15 cellular contexts compared by ENCODE assay signal in the genomic region with DNA sequence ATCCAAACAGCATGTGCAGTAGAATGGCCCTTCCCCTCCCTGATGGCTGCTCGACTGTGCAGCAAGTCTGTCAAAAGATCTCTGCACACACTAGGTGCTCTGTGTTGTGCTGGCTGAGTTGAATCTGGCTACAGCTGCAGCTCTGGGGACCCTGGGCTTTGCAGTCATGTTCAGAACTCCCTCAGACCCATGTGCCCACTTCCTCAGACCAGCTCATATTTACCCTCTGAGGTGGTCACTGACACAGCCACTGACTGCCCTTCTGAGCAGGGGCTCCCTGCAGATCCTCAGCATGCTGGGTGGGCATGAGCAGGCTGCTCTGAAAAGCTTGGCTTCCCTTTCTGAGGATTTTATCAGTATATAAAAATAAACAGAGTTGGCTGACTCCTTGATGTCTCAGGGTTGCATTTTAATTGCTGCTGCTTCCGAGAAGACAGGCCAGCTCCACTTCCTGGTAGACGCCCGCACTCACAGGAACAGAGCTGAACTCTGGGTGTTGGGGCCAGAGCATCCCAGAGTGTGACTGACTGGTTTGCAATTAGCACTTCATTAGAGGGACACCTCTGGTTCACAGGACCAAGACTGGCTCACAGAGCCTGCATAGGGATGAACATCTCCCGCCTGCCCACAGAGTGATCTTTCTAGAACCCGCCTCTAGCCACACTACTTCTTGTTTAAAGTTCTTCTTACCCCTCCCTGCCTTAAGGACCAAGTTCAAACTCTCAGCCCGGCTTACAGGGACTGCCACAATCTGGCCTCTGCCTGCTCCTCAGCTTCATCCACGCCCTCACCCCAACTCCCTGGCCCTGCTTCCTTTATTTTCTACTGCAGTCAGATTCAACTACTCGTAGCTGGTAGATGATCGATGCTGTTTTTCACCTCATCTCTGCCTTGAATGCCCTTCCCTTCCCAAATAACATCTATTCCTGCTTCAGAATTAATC.
DNase-seq lines count a peak whose midpoint lies in the region; ATAC-seq and TF ChIP-seq lines count a peak whose summit lies in the region.
"Had no signal": no experiment of that assay in that cellular context is flagged by ENCODE, and none has a peak within 500 bp of the region (broad histone marks: within the 10 kb centered on the region; RNA-seq: fewer than 3 reads in every experiment).

No MANE protein-coding gene starts in this region.

- H3K4me1 ChIP-seq in IMR-90 (ENCODE audit: control insufficient read depth, insufficient read depth, low read length) (peaks cover 36% of the 10 kb centered on the region), muscle layer of duodenum (ENCODE audit: control insufficient read depth in 1 of 2, insufficient read depth in 2 of 2, low read length in 2 of 2) (peaks cover 8 to 21% of the 10 kb centered on the region in 2 donors), uterus (peaks cover 0 to 6% of the 10 kb centered on the region in 2 donors)
- no peaks in the 10 kb centered on the region for H3K4me1 ChIP-seq in effector memory CD4-positive, alpha-beta T cell (ENCODE audit: control insufficient read depth, insufficient read depth, low read length, poor library complexity, severe bottlenecking)

- no peaks in the 10 kb centered on the region for H3K79me1 ChIP-seq in IMR-90 (ENCODE audit: low read depth in 1 of 2, low read length in 2 of 2)

- CTCF ChIA-PET in IMR-90 (lab: Yijun Ruan, JAX): interaction anchor here (0.6 to 1.1 kb wide), 2 partner anchors 25 to 384 kb away, joined by 3 read pairs; no protein-coding TSS in a partner anchor

- H3K56ac ChIP-seq in IMR-90 (ENCODE audit: extremely low read depth, insufficient read depth, low read length): no peak overlapping the region; the same call in 1 of the 2 replicates

- H2BK20ac ChIP-seq in IMR-90 (ENCODE audit: low read depth, low read length): peak overlapping the region; percentile 75

- no peak for TF ChIP-seq CTCF in IMR-90 (conservative IDR thresholded peaks at IDR 0.05; ENCODE audit: low read depth, low read length)
- TF ChIP-seq CTCF in choroid plexus epithelial cell (conservative IDR thresholded peaks at IDR 0.05; ENCODE audit: low read depth, low read length): no peak
- no peak for TF ChIP-seq CTCF in uterus (IDR thresholded peaks at IDR 0.05)

- no peaks in the 10 kb centered on the region for H3K9me3 ChIP-seq in IMR-90 (ENCODE audit: control insufficient read depth, insufficient read depth, low read length)
- no peaks in the 10 kb centered on the region for H3K9me3 ChIP-seq in muscle layer of duodenum (ENCODE audit: control insufficient read depth in 1 of 2, low read length in 2 of 2)
- no peaks in the 10 kb centered on the region for H3K9me3 ChIP-seq in effector memory CD4-positive, alpha-beta T cell (ENCODE audit: control insufficient read depth, low read length)
- H3K9me3 ChIP-seq in uterus: no peaks in the 10 kb centered on the region
- H3K9me3 ChIP-seq: ovary had no signal

- H3K9me1 ChIP-seq in IMR-90 (ENCODE audit: insufficient read depth, low read length): peaks cover 25% of the 10 kb centered on the region

- peak overlapping the region; percentile 95 for H2BK120ac ChIP-seq in IMR-90 (ENCODE audit: low read depth, low read length)

- dilution Hi-C loops in IMR-90 (cut with HindIII; ENCODE audit: low sequenced_read_pairs, unreplicated experiment): no loop called here

- H4K5ac ChIP-seq in IMR-90 (ENCODE audit: low read depth, low read length): peak overlapping the region; percentile 62

- no peaks in the 10 kb centered on the region for H3K36me3 ChIP-seq in IMR-90 (ENCODE audit: control insufficient read depth, insufficient read depth, low read length)
- no peaks in the 10 kb centered on the region for H3K36me3 ChIP-seq in muscle layer of duodenum (ENCODE audit: control insufficient read depth in 1 of 2, insufficient read depth in 2 of 2, low read length in 2 of 2)
- H3K36me3 ChIP-seq in effector memory CD4-positive, alpha-beta T cell (ENCODE audit: control insufficient read depth, insufficient read depth, low read length): no peaks in the 10 kb centered on the region
- H3K36me3 ChIP-seq in uterus: no peaks in the 10 kb centered on the region
- H3K36me3 ChIP-seq: ovary had no signal

- H4K91ac ChIP-seq in IMR-90 (ENCODE audit: insufficient read depth, low read depth, low read length): peak overlapping the region; percentile 80

- peak overlapping the region; percentile 84 for H3K4ac ChIP-seq in IMR-90 (ENCODE audit: low read depth, low read length)

- in situ Hi-C loops in IMR-90 (cut with MboI; ENCODE audit: low sequenced_read_pairs): no loop called here

- peak overlapping the region; percentile 96 for H2AK5ac ChIP-seq in IMR-90 (ENCODE audit: low read depth, low read length)

- H4K8ac ChIP-seq in IMR-90 (ENCODE audit: low read depth in 2 of 2, low read length in 2 of 2): peak overlapping the region; percentile 74 to 79

- no TSS peak for BruUV-seq in IMR-90 (replicated peaks; lab: Mats Ljungman, UMichigan)

- TF ChIP-seq RAD21 in IMR-90 (IDR thresholded peaks at IDR 0.05; ENCODE audit: low read length): no peak

- peak overlapping the region; percentile 9 for H3K4me2 ChIP-seq in IMR-90 (ENCODE audit: low read depth, low read length)

- H3K14ac ChIP-seq in IMR-90 (replicated peaks; ENCODE audit: low read depth, low read length): peak overlapping the region; percentile 87

- intact Hi-C loops in IMR-90 (cut with micrococcal nuclease) (loop anchor here (1.0 kb wide), 1 partner anchor 238 kb away; no protein-coding TSS in a partner anchor), uterus (cut with DNase I; ENCODE audit: low total_unique reads) (no loop called here)

- H2AK9ac ChIP-seq in IMR-90 (replicated peaks; ENCODE audit: low read depth, low read length, poor library complexity): peak overlapping the region; percentile 74

- H4K20me1 ChIP-seq in IMR-90 (ENCODE audit: insufficient read depth, low read length): no peaks in the 10 kb centered on the region; the same call in 1 of the 2 replicates

- TF ChIP-seq POLR2A in IMR-90 (IDR thresholded peaks at IDR 0.05; ENCODE audit: low read depth, low read length) (no peak), uterus (IDR thresholded peaks at IDR 0.05) (no peak)

- H3K18ac ChIP-seq in IMR-90 (ENCODE audit: low read depth, low read length): peak overlapping the region; percentile 48

- POLR2A ChIA-PET in IMR-90 (lab: Charles Lee; ENCODE audit: unreplicated experiment): no interaction called here

- peak overlapping the region; percentile 30 for H2BK5ac ChIP-seq in IMR-90 (ENCODE audit: low read depth, low read length, poor library complexity, severe bottlenecking)

- H3K23ac ChIP-seq in IMR-90 (ENCODE audit: low read depth, low read length): peak overlapping the region; percentile 85

- H3K27me3 ChIP-seq in IMR-90 (ENCODE audit: control insufficient read depth, insufficient read depth, low read length) (peaks cover 3% of the 10 kb centered on the region; the same call in 1 of the 2 replicates), muscle layer of duodenum (ENCODE audit: low read depth, low read length) (no peaks in the 10 kb centered on the region), uterus (no peaks in the 10 kb centered on the region)
- no peaks in the 10 kb centered on the region for H3K27me3 ChIP-seq in effector memory CD4-positive, alpha-beta T cell (replicated peaks; ENCODE audit: control insufficient read depth, insufficient read depth, low read length, poor library complexity, severe bottlenecking)
- H3K27me3 ChIP-seq: ovary had no signal

- peak; percentile 54 for ATAC-seq in IMR-90 (ENCODE audit: low read depth)

- peak overlapping the region; percentile 77; the same call in 2 of the 3 replicates for H2BK15ac ChIP-seq in IMR-90 (ENCODE audit: low read depth, low read length)

- H3K27ac ChIP-seq in IMR-90 (ENCODE audit: insufficient read depth, low read length): peak overlapping the region; percentile 74
- H3K27ac ChIP-seq in muscle layer of duodenum (ENCODE audit: low read length): peak overlapping the region; percentile 64
- H3K27ac ChIP-seq in effector memory CD4-positive, alpha-beta T cell (ENCODE audit: insufficient read depth, low read length, poor library complexity, severe bottlenecking): no peak overlapping the region
- peak overlapping the region in 1 of 2 donors; percentile 67 for H3K27ac ChIP-seq in uterus
- H3K27ac ChIP-seq: ovary had no signal

- peak overlapping the region; percentile 36 for H3K9ac ChIP-seq in IMR-90 (ENCODE audit: low read depth, low read length)

- H2AFZ ChIP-seq in IMR-90 (replicated peaks; ENCODE audit: low read length, poor library complexity): peak overlapping the region; percentile 86

- H3K4me3 ChIP-seq in IMR-90 (ENCODE audit: insufficient read depth, low read depth, low read length) (no peak overlapping the region), choroid plexus epithelial cell (ENCODE audit: low read depth, low read length) (no peak overlapping the region), muscle layer of duodenum (ENCODE audit: low read depth in 1 of 2, low read length in 2 of 2) (no peak overlapping the region), uterus (no peak overlapping the region)
- H3K4me3 ChIP-seq in effector memory CD4-positive, alpha-beta T cell (ENCODE audit: insufficient read depth, low read depth, low read length, poor library complexity, severe bottlenecking): no peak overlapping the region
- H3K4me3 ChIP-seq: ovary had no signal

- 7% methylated on average over 4 of the region's 10 CpGs; no CpG with 5 or more reads in 1 of the 2 experiments for WGBS in IMR-90 (ENCODE audit: extremely low coverage in 2 of 2, insufficient read length in 1 of 2), 2 experiments

- DNase-seq in AG20443 (ENCODE audit: low spot score): peak; percentile 23
- peak; percentile 68 for DNase-seq in IMR-90
- DNase-seq in choroid plexus epithelial cell (ENCODE audit: low read depth): peak; percentile 60
- DNase-seq in effector memory CD4-positive, alpha-beta T cell: no peak
- DNase-seq in NCI-H1048 (lab: John Stamatoyannopoulos, UW): no peak
- no peak for DNase-seq in NCI-H2107 (lab: John Stamatoyannopoulos, UW)
- DNase-seq in uterus: no peak
- DNase-seq: activated CD4-positive, CD25-positive, alpha-beta regulatory T cell; aorta; HCEC 1CT; KG1; NCI-H2171 treated with DMSO at 0.1 percent for 48 hours; stimulated activated CD4-positive, alpha-beta T cell treated with anti-CD3 and anti-CD28 coated beads, Interleukin-4, amount 100 ng/mL, for 1 hour had no signal

TF ChIP-seq in IMR-90, 13 proteins besides CTCF, POLR2A, EP300 and RAD21 (continues in another document):
- no peak for TF ChIP-seq BHLHE40 (IDR thresholded peaks at IDR 0.05; ENCODE audit: low read depth, low read length)
- peak; percentile 20; the same call in 1 of the 2 replicates for TF ChIP-seq FOS (IDR thresholded peaks at IDR 0.05; ENCODE audit: low read depth, low read length)
- no peak for TF ChIP-seq RCOR1 (IDR thresholded peaks at IDR 0.05; ENCODE audit: insufficient replicate concordance, low read length)
- TF ChIP-seq SMC3 (IDR thresholded peaks at IDR 0.05; ENCODE audit: low read depth, low read length): 0 out of 2 replicates have a peak, but pooled peaks have one; percentile 10

Comparison
In these comparisons a context has a peak if more than half of its experiments do, and no peak if none do; other contexts are left out.
1. DNase-seq: peak in AG20443 (single experiment), IMR-90 (single experiment) and choroid plexus epithelial cell (single experiment); none in effector memory CD4-positive, alpha-beta T cell (0 of 3), NCI-H1048 (single experiment), NCI-H2107 (single experiment) and uterus (0 of 2).